In the genomic region with DNA sequence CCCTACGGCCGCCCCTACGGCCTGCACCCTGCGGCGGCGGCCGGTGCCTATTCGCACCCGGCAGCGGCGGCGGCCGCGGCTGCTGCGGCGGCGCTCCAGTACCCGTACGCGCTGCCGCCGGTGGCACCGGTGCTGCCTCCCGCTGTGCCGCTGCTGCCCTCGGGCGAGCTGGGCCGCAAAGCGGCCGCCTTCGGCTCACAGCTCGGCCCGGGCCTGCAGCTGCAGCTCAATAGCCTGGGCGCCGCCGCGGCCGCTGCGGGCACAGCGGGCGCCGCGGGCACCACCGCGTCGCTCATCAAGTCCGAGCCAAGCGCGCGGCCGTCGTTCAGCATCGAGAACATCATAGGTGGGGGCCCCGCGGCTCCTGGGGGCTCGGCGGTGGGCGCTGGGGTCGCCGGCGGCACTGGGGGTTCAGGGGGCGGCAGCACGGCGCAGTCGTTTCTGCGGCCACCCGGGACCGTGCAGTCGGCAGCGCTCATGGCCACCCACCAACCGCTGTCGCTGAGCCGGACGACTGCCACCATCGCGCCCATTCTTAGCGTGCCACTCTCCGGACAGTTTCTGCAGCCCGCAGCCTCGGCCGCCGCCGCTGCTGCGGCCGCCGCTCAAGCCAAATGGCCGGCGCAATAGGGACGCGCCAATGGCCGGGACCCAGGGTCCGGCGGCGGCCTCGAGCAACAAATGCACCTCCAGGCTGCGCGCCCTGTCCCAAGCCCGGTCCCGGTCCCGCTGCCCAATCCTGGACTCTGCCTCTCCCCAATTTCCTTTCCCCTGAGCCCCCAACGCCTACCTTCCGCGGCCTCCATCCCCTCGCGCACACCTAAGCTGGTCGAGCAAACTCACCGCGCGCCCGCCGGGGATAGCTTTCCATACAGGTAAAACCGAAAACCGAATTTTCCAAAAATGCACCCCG, we compare ENCODE assay signal across 9 cellular contexts. TPM values are rescaled to one million over a fixed set of nuclear protein-coding genes. Genes with fewer than 3 reads are reported as not detected.
DNase-seq lines count a peak whose midpoint lies in the region; ATAC-seq, FAIRE-seq and TF ChIP-seq lines count a peak whose summit lies in the region.
"Had no signal": no experiment of that assay in that cellular context is flagged by ENCODE, and none has a peak within 500 bp of the region (broad histone marks: within the 10 kb centered on the region; RNA-seq: fewer than 3 reads in every experiment).

No MANE protein-coding gene starts in this region.

- H3K4me1 ChIP-seq in H1 (replicated peaks in 1 of 4; ENCODE audit: control insufficient read depth in 3 of 4, insufficient read depth in 4 of 4, low read length in 3 of 4) (peaks cover 6 to 25% (median 18%) of the 10 kb centered on the region in 4 experiments), psoas muscle (peaks cover 11% of the 10 kb centered on the region)

- H3K36me3 ChIP-seq in MG63 (no peaks in the 10 kb centered on the region), H1 (ENCODE audit: control insufficient read depth in 2 of 4, insufficient read depth in 4 of 4, low read length in 3 of 4) (no peaks in the 10 kb centered on the region), psoas muscle (ENCODE audit: insufficient read depth in 1 of 2, low read depth in 1 of 2) (no peaks in the 10 kb centered on the region)

- 2% methylated on average over 89 of the region's 114 CpGs; no CpG with 5 or more reads in 1 of the 2 experiments for WGBS in H1 (ENCODE audit: extremely low coverage in 1 of 2, insufficient coverage in 1 of 2, insufficient read length in 1 of 2, insufficient replicate concordance in 2 of 2, low coverage in 1 of 2, low lambda C conversion rate in 2 of 2, missing lambda C conversion rate in 1 of 2), 2 experiments
- 3 to 6% (median 5%) methylated on average over 54 to 114 of the region's 114 CpGs for WGBS in psoas muscle, 3 donors

- H3K23me2 ChIP-seq in H1 (ENCODE audit: low read depth, low read length) = peaks cover 43% of the 10 kb centered on the region

- no peak overlapping the region for H2AFZ ChIP-seq in H1 (ENCODE audit: low read length)

- no peak overlapping the region for H3K27ac ChIP-seq in H1 (ENCODE audit: low read depth, low read length)
- H3K27ac ChIP-seq in psoas muscle = no peak overlapping the region

- TF ChIP-seq EP300 in H1 (IDR thresholded peaks at IDR 0.05; ENCODE audit: borderline replicate concordance in 1 of 2, low read depth in 2 of 2, low read length in 2 of 2) = no peak

- no peak for FAIRE-seq in H1 (lab: Jason Lieb, UNC)

- peak overlapping the region; percentile 86 to 94 for H3K4me2 ChIP-seq in H1 (ENCODE audit: insufficient read depth in 1 of 2, low read depth in 2 of 2, low read length in 2 of 2)

- peak overlapping the region; percentile 37 for H4K8ac ChIP-seq in H1 (ENCODE audit: extremely low read depth, insufficient read depth, low read length)

- H3K56ac ChIP-seq in H1 (replicated peaks; ENCODE audit: insufficient read length, low read depth, low read length) = peak overlapping the region; percentile 14

- peak overlapping the region; percentile 55; the same call in 1 of the 2 replicates for H3K18ac ChIP-seq in H1 (ENCODE audit: extremely low read depth, low read length)

- peak; percentile 19 to 61 for DNase-seq in NCI-H2081 (lab: John Stamatoyannopoulos, UW)
- DNase-seq in NCI-H2081 treated with DMSO at 0.1 percent for 48 hours (lab: John Stamatoyannopoulos, UW) = no peak
- DNase-seq in MG63 = no peak
- peak in 1 of 2 experiments; percentile 67 for DNase-seq in H1 (ENCODE audit: low read depth in 1 of 2, low spot score in 2 of 2)
- DNase-seq in psoas muscle = no peak
- no peak for DNase-seq in hypothalamus (lab: John Stamatoyannopoulos, UW)
- DNase-seq in OCI-M1 (lab: John Stamatoyannopoulos, UW) = no peak

- peak overlapping the region in 1 of 4 experiments; percentile 83; a peak in 1 of 7 replicates for H3K9ac ChIP-seq in H1 (replicated peaks in 1 of 4; ENCODE audit: extremely low read depth in 1 of 4, low read depth in 3 of 4, low read length in 3 of 4)

- no peak overlapping the region for H2BK15ac ChIP-seq in H1 (ENCODE audit: low read length)

- no peak overlapping the region for H2BK12ac ChIP-seq in H1 (ENCODE audit: low read depth, low read length)

- no peak overlapping the region for H3K14ac ChIP-seq in H1 (ENCODE audit: insufficient read length)

- H2BK5ac ChIP-seq in H1 (ENCODE audit: low read depth, low read length) = no peak overlapping the region

- intact Hi-C loops in psoas muscle (cut with DNase I) = loop anchor here in 1 of 2 donors (10.0 kb wide), 1 partner anchor 121 kb away; no protein-coding TSS in a partner anchor

- TF ChIP-seq RAD21 in H1 (IDR thresholded peaks at IDR 0.05 in 1 of 2, conservative IDR thresholded peaks at IDR 0.05 in 1 of 2; ENCODE audit: low read depth in 2 of 2, low read length in 2 of 2) = peak in 1 of 2 experiments; percentile 2; a peak in 1 of 4 replicates

- peak overlapping the region; percentile 54 for H3K4ac ChIP-seq in H1 (replicated peaks; ENCODE audit: insufficient read length, low read depth, low read length)

- no peak overlapping the region for H2BK120ac ChIP-seq in H1 (replicated peaks; ENCODE audit: low read depth, low read length)

- no peak for TF ChIP-seq CTCF in H1 (IDR thresholded peaks at IDR 0.05; ENCODE audit: control extremely low read depth in 1 of 3, insufficient read depth in 1 of 3, low read depth in 1 of 3, low read length in 3 of 3)
- no peak for TF ChIP-seq CTCF in psoas muscle (IDR thresholded peaks at IDR 0.05)

- H3K79me1 ChIP-seq in H1 (ENCODE audit: low read depth, low read length) = no peaks in the 10 kb centered on the region

- H3K4me3 ChIP-seq in MG63 (peak overlapping the region; percentile 40; the same call in 1 of the 2 replicates), H1 (ENCODE audit: extremely low read depth in 1 of 4, insufficient read depth in 2 of 4, low read depth in 3 of 4, low read length in 4 of 4) (peak overlapping the region; percentile 64 to 80 (median 69)), psoas muscle (peak overlapping the region; percentile 76)

- CTCF ChIA-PET in H1 (lab: Charles Lee; ENCODE audit: partially characterized antibody) = interaction anchor here (0.7 to 4.2 kb wide), 14 partner anchors 8 to 319 kb away, joined by 3 to 24 read pairs (median 3); partner anchors contain the start of genes ALG6 and PGM1

- no peak for TF ChIP-seq POLR2A in H1 (IDR thresholded peaks at IDR 0.05; ENCODE audit: control extremely low read depth in 1 of 2, low read depth in 2 of 2, low read length in 2 of 2)

- POLR2A ChIA-PET in H1 (lab: Charles Lee; ENCODE audit: partially characterized antibody) = interaction anchor here (0.8 to 3.1 kb wide), 9 partner anchors 7 to 319 kb away, joined by 3 to 20 read pairs (median 3); no protein-coding TSS in a partner anchor

- ATAC-seq in psoas muscle (no peak), GM21381 (IDR thresholded peaks at IDR 0.05; ENCODE audit: unreplicated experiment) (no peak)

- peak overlapping the region; percentile 64 for H4K91ac ChIP-seq in H1 (replicated peaks; ENCODE audit: insufficient read length, low read length)

- H4K20me1 ChIP-seq in H1 (replicated peaks in 1 of 2; ENCODE audit: control insufficient read depth in 1 of 2, insufficient read depth in 2 of 2, low read length in 2 of 2) = peaks cover 0 to 2% of the 10 kb centered on the region in 2 experiments

- no peak overlapping the region for H2BK20ac ChIP-seq in H1 (ENCODE audit: low read length)

- H3K79me2 ChIP-seq in H1 (ENCODE audit: control insufficient read depth in 1 of 2, insufficient read depth in 2 of 2, low read length in 2 of 2) = peaks cover 0 to 29% of the 10 kb centered on the region in 2 experiments; a peak in 3 of 4 replicates

- H3K9me3 ChIP-seq in MG63 = no peaks in the 10 kb centered on the region
- no peaks in the 10 kb centered on the region for H3K9me3 ChIP-seq in H1 (ENCODE audit: insufficient read depth in 2 of 2, low read depth in 1 of 2, low read length in 1 of 2)
- H3K9me3 ChIP-seq in psoas muscle = no peaks in the 10 kb centered on the region

- no peak overlapping the region for H2AK5ac ChIP-seq in H1 (ENCODE audit: low read depth, low read length)

- H3K27me3 ChIP-seq in MG63 (peaks cover 13% of the 10 kb centered on the region; the same call in 1 of the 2 replicates), H1 (replicated peaks in 1 of 4; ENCODE audit: control insufficient read depth in 3 of 4, extremely low read depth in 1 of 4, insufficient read depth in 3 of 4, low read length in 3 of 4) (peaks cover 0 to 74% (median 43%) of the 10 kb centered on the region in 4 experiments; a peak in 5 of 7 replicates), psoas muscle (ENCODE audit: insufficient read depth in 3 of 3, low read length in 2 of 3) (peaks cover 0 to 100% (median 67%) of the 10 kb centered on the region in 3 donors)

- no peak overlapping the region for H4K5ac ChIP-seq in H1 (ENCODE audit: insufficient read length, low read depth, low read length)

- H3K23ac ChIP-seq in H1 (ENCODE audit: insufficient read length) = no peak overlapping the region

TF ChIP-seq in H1, 55 proteins besides CTCF, POLR2A, EP300 and RAD21 (continues in another document):
- TF ChIP-seq SUZ12 (IDR thresholded peaks at IDR 0.05; ENCODE audit: low read length) = peak; percentile 53; the same call in 1 of the 2 replicates
- TF ChIP-seq CBX8 (IDR thresholded peaks at IDR 0.05; ENCODE audit: borderline replicate concordance, low read depth, low read length) = no peak

RNA-seq across cellular contexts. Expression of gene FOXD3, which starts 1.8 kb away (rescaled TPM):
- 0.30 TPM in 1 of 2 replicates, not detected in the other for total RNA-seq in MG63 (2014; rRNA removed; shearing (Covaris generic); ENCODE audit: low replicate concordance)
- 33.7 and 35.8 TPM in 2 replicates for total RNA-seq in H1 (2021; fragmentation: NEBNext Ultra II Directional; extraction: Animal tissue kit (Norgen Biotek cat#: 25700))
- polyA plus RNA-seq in H1 (2011; rRNA removed) (8.7 and 12.8 TPM in 2 replicates), psoas muscle (under 1 TPM; 0.13 to 0.48 (median 0.24) TPM)
- polyA plus RNA-seq in H1 (2011; cell fraction: cytosol; rRNA removed) = 7.3 TPM
- polyA plus RNA-seq in H1 (2011; cell fraction: nucleus; rRNA removed) = 9.5 TPM
- polyA plus RNA-seq in H1 (2012, experiment 1 of 2) = 7.6 to 12.3 TPM (median 11.1 TPM) in 4 replicates
- 10.5 TPM for polyA plus RNA-seq in H1 (2012, experiment 2 of 2)
- polyA plus RNA-seq in H1 (2013, experiment 1 of 2) = 27.2 TPM
- polyA plus RNA-seq in H1 (2013, experiment 2 of 2) = 26.0 TPM
- 1.5 and 2.1 TPM in 2 replicates for polyA minus RNA-seq in H1 (2011; rRNA and poly(A)+ RNA removed)
- polyA minus RNA-seq in H1 (2011; cell fraction: cytosol; rRNA and poly(A)+ RNA removed) = 15.1 TPM
- 9.2 TPM for polyA minus RNA-seq in H1 (2011; cell fraction: nucleus; rRNA and poly(A)+ RNA removed)
- 1 to 10 TPM in 1 of 4 donors, under 1 TPM in 3; 0.56 to 1.2 (median 0.77) TPM for total RNA-seq in psoas muscle
- total RNA-seq: lung microvascular endothelial cell had no signal

RNA-seq across cellular contexts. Expression of gene ALG6, which starts 43.3 kb away (rescaled TPM):
- total RNA-seq in MG63 (2014; rRNA removed; shearing (Covaris generic); ENCODE audit: low replicate concordance) = 10.4 and 16.3 TPM in 2 replicates
- total RNA-seq in H1 (2021; fragmentation: NEBNext Ultra II Directional; extraction: Animal tissue kit (Norgen Biotek cat#: 25700)) = 25.1 and 26.8 TPM in 2 replicates
- polyA plus RNA-seq in H1 (2011; rRNA removed) = 8.4 and 17.8 TPM in 2 replicates
- 16.8 TPM for polyA plus RNA-seq in H1 (2011; cell fraction: cytosol; rRNA removed)
- polyA plus RNA-seq in H1 (2011; cell fraction: nucleus; rRNA removed) = 5.4 TPM
- polyA plus RNA-seq in H1 (2012, experiment 1 of 2) = 10.8 to 22.0 TPM (median 11.8 TPM) in 4 replicates
- 2.6 TPM for polyA plus RNA-seq in H1 (2012, experiment 2 of 2)
- 33.2 TPM for polyA plus RNA-seq in H1 (2013, experiment 1 of 2)
- polyA plus RNA-seq in H1 (2013, experiment 2 of 2) = 30.2 TPM
- polyA minus RNA-seq in H1 (2011; rRNA and poly(A)+ RNA removed) = 16.4 and 22.2 TPM in 2 replicates
- polyA minus RNA-seq in H1 (2011; cell fraction: cytosol; rRNA and poly(A)+ RNA removed) = 8.4 TPM
- 26.5 TPM for polyA minus RNA-seq in H1 (2011; cell fraction: nucleus; rRNA and poly(A)+ RNA removed)
- 1 to 10 TPM; 3.3 to 4.9 (median 4.2) TPM for total RNA-seq in psoas muscle
- polyA plus RNA-seq in psoas muscle = 1 to 10 TPM; 3.5 to 6.9 (median 6.9) TPM

Comparison
In these comparisons a context has a peak if more than half of its experiments do, and no peak if none do; other contexts are left out.
1. DNase-seq: peak in NCI-H2081 (2 of 2); none in NCI-H2081 treated with DMSO at 0.1 percent for 48 hours (single experiment), MG63 (single experiment), psoas muscle (0 of 2), hypothalamus (0 of 51) and OCI-M1 (single experiment).
2. RNA of gene FOXD3, which starts 1.8 kb away (total RNA-seq): 33.7 to 35.8 TPM in H1; 0.56 to 1.2 TPM in psoas muscle and 0.30 TPM in MG63; every median in the first group is over 10 times any median in the second.
3. Peak in every context shown above with its lines, with median percentiles within 50 percentile points of each other: H3K4me3 ChIP-seq.